ENCODE assay signal across 8 cellular contexts in the genomic region with DNA sequence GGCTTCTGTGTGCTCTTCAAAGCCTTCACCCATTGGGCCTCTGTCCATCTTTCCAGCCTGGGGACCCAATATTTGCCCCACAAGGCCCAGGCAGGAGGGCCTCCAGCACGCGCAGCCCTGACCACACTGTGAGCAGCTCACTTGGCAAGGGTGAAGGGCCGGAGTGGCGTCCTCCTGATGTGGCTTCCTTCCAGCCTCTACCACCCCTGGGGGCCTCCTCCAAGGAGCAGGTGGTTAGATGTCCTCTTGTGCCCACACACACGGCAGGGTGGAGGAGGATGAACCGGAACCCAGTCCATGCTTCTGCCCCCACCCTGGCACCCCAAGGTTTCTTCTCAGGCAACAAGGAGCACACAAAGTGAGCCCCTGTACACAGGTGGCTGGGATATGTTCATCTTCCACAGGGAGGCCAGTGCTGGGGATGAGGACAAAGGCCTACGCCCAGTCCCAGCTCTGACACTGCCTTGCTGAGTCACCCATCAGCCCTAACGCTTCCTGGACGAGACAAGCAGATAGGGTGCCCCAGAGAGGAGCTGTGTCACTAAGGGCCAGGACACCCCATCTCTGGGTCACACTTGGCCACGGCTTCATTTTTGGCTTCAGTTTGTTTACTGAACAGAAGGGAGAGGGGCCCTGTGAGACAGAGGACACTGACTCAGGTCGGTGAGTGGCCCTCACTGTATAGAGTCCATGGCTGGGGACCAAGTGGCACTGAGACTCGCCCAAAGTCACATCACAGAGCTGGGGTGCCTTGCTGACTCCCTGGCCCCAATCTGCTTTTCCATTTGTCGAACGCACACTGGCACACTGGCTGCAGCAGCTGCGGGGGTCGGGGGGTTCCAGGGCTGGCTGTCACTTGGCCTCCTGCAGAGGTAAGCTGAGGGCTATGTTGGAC. TPM values are rescaled to one million over a fixed set of nuclear protein-coding genes. Genes with fewer than 3 reads are reported as not detected.
DNase-seq lines count a peak whose midpoint lies in the region; ATAC-seq and FAIRE-seq lines count a peak whose summit lies in the region.

No MANE protein-coding gene starts in this region.

- H3K9me3 Mint-ChIP-seq in activated T-cell treated with anti-CD3 and anti-CD28 coated beads, Interleukin-2, amount 50 U/mL, for 24 hours, result no peaks in the 10 kb centered on the region

- peak overlapping the region in 1 of 2 donors; percentile 53 for H3K27ac ChIP-seq in small intestine (ENCODE audit: low read depth in 1 of 2, low read length in 1 of 2)

- WGBS in small intestine, 3 donors, result 71 to 82% (median 78%) methylated on average over 11 to 16 of the region's 16 CpGs

- DNase-seq in activated T-cell treated with anti-CD3 and anti-CD28 coated beads, Interleukin-2, amount 50 U/mL, for 24 hours, result no peak
- no peak for DNase-seq in activated T-cell treated with anti-CD3 and anti-CD28 coated beads, Interleukin-2, amount 50 U/mL, for 1 hour
- DNase-seq in OCI-M1 (lab: John Stamatoyannopoulos, UW) (peak; percentile 10), ecto neural progenitor cell (ENCODE audit: low spot score) (peak; percentile 35), small intestine (peak; percentile 43), SKM-1 (lab: John Stamatoyannopoulos, UW; ENCODE audit: unreplicated experiment) (no peak)

- H3K27me3 ChIP-seq in small intestine (ENCODE audit: control insufficient read depth in 2 of 2, insufficient read depth in 2 of 2, low read length in 2 of 2), result no peaks in the 10 kb centered on the region

- H3K27ac Mint-ChIP-seq in activated T-cell treated with anti-CD3 and anti-CD28 coated beads, Interleukin-2, amount 50 U/mL, for 24 hours, result peak overlapping the region; percentile 61

- H3K36me3 ChIP-seq in small intestine (ENCODE audit: control insufficient read depth in 2 of 2, insufficient read depth in 2 of 2, low read length in 2 of 2), result no peaks in the 10 kb centered on the region

- H3K36me3 Mint-ChIP-seq in activated T-cell treated with anti-CD3 and anti-CD28 coated beads, Interleukin-2, amount 50 U/mL, for 24 hours (ENCODE audit: low read depth), result peaks cover 48% of the 10 kb centered on the region

- no peak for FAIRE-seq in small intestine (lab: Jason Lieb, UNC)

- peak overlapping the region; percentile 78 for H3K4me3 Mint-ChIP-seq in activated T-cell treated with anti-CD3 and anti-CD28 coated beads, Interleukin-2, amount 50 U/mL, for 24 hours

- ATAC-seq in GM18909 (IDR thresholded peaks at IDR 0.05; ENCODE audit: poor library complexity, unreplicated experiment), result no peak
- ATAC-seq in activated CD4-positive, CD25-positive, alpha-beta regulatory T cell treated with anti-CD3 and anti-CD28 coated beads, Interleukin-2, amount 50 U/mL, for 24 hours, result no peak

- H3K4me3 ChIP-seq in small intestine (ENCODE audit: low read depth in 1 of 2, low read length in 2 of 2), result no peak overlapping the region

- H3K9me3 ChIP-seq in small intestine (ENCODE audit: control insufficient read depth, low read depth), result no peaks in the 10 kb centered on the region

- H3K27me3 Mint-ChIP-seq in activated T-cell treated with anti-CD3 and anti-CD28 coated beads, Interleukin-2, amount 50 U/mL, for 24 hours, result peaks cover 19% of the 10 kb centered on the region

- H3K4me1 ChIP-seq in small intestine (ENCODE audit: control insufficient read depth in 2 of 2, insufficient read depth in 1 of 2, low read depth in 1 of 2, low read length in 1 of 2), result no peaks in the 10 kb centered on the region

- H3K4me1 Mint-ChIP-seq in activated T-cell treated with anti-CD3 and anti-CD28 coated beads, Interleukin-2, amount 50 U/mL, for 24 hours (ENCODE audit: low read depth), result peaks cover 40% of the 10 kb centered on the region

RNA-seq across cellular contexts. Expression of a gene that starts 1.9 kb away (rescaled TPM):
- polyA plus RNA-seq in small intestine, result 10 to 100 TPM; 26.5 to 32.3 (median 30.2) TPM

RNA-seq across cellular contexts. Expression of a gene that starts 5.4 kb away (rescaled TPM):
- 10 to 100 TPM in 2 of 3 donors, 1 to 10 TPM in 1; 8.1 to 25.5 (median 18.1) TPM for polyA plus RNA-seq in small intestine

RNA-seq across cellular contexts. Expression of a gene that starts 5.9 kb away (rescaled TPM):
- 10 to 100 TPM; 11.6 to 19.1 (median 12.4) TPM for polyA plus RNA-seq in small intestine

RNA-seq across cellular contexts. Expression of a gene that starts 26.4 kb away (rescaled TPM):
- 10 to 100 TPM in 1 of 3 donors, 1 to 10 TPM in 2; 3.2 to 10.7 (median 8.4) TPM for polyA plus RNA-seq in small intestine

RNA-seq across cellular contexts. Expression of a gene that starts 31.5 kb away (rescaled TPM):
- 100 to 1,000 TPM in 2 of 3 donors, 10 to 100 TPM in 1; 61.4 to 123 (median 119) TPM for polyA plus RNA-seq in small intestine

Comparison
In these comparisons a context has a peak if more than half of its experiments do, and no peak if none do; other contexts are left out.
1. DNase-seq: peak in OCI-M1 (single experiment), ecto neural progenitor cell (single experiment) and small intestine (single experiment); none in activated T-cell treated with anti-CD3 and anti-CD28 coated beads, Interleukin-2, amount 50 U/mL, for 24 hours (single experiment), activated T-cell treated with anti-CD3 and anti-CD28 coated beads, Interleukin-2, amount 50 U/mL, for 1 hour (single experiment) and SKM-1 (single experiment).